14 cellular contexts compared by ENCODE assay signal in the genomic region with DNA sequence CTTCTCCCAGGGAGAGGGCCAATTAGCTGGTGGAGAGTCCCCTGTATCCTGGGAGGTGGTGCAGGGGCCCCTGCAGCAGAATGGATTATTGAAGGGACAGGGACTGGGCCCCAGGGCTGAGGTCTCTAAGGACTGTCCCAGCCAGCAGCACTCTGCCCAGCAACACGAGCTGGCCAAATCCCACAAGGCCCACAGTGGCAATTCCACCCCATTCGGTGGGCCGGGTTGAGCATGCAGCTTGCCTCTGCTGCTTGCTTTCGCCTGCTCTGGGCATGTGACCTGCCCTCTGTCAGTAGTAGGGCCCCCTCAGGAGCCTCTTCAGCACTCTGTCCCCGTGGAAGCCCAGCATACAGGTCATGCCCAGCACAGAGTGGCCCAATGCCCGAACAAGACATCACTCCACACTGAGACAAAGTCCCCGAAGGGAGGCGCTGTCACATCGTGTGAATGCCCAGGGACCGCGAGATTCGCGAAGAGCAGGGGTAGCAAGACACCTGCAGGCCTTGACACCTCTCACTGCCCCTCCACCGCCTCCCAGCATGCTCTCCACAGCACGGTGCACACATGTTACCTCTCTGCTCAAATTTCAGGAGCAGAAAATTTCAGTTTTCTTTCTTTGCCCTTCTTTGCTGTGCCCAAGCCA.
DNase-seq lines count a peak whose midpoint lies in the region; ATAC-seq and TF ChIP-seq lines count a peak whose summit lies in the region.
"Had no signal": no experiment of that assay in that cellular context is flagged by ENCODE, and none has a peak within 500 bp of the region (broad histone marks: within the 10 kb centered on the region; RNA-seq: fewer than 3 reads in every experiment).

No MANE protein-coding gene starts in this region.

- H3K27ac ChIP-seq in mucosa of rectum (ENCODE audit: low read depth in 2 of 2, low read length in 2 of 2) (peak overlapping the region; percentile 95 to 97), WERI-Rb-1 (no peak overlapping the region)

- H3K9me3 ChIP-seq in mucosa of rectum (ENCODE audit: control insufficient read depth in 2 of 2, low read length in 2 of 2) (no peaks in the 10 kb centered on the region), WERI-Rb-1 (ENCODE audit: severe bottlenecking) (no peaks in the 10 kb centered on the region)
- H3K9me3 ChIP-seq: BE2C had no signal

- DNase-seq in DMS53 treated with DMSO at 0.1 percent for 48 hours (lab: John Stamatoyannopoulos, UW; ENCODE audit: unreplicated experiment) (peak; percentile 87), NCI-H1436 (lab: John Stamatoyannopoulos, UW) (peak; percentile 80), RPMI8226 (peak; percentile 39), WERI-Rb-1 (no peak), cortex of kidney (lab: John Stamatoyannopoulos, UW) (no peak)
- DNase-seq: activated CD4-positive, alpha-beta T cell treated with anti-CD3 and anti-CD28 coated beads for 1 hour; activated naive CD8-positive, alpha-beta T cell treated with anti-CD3 and anti-CD28 coated beads, Interleukin-2, amount 10 ng/mL, durations not matched to agents 7 days and 5 days; BE2C; KG1; NCI-H446; stimulated activated CD4-positive, alpha-beta T cell treated with anti-CD3 and anti-CD28 coated beads, Interleukin-4, amount 100 ng/mL, for 1 hour had no signal

- ATAC-seq in GM18498 (IDR thresholded peaks at IDR 0.05; ENCODE audit: unreplicated experiment): no peak
- ATAC-seq in GM18520 (IDR thresholded peaks at IDR 0.05; ENCODE audit: unreplicated experiment): no peak

- peak overlapping the region in 1 of 2 donors; percentile 51 for H3K9ac ChIP-seq in mucosa of rectum (ENCODE audit: low read depth in 1 of 2, low read length in 2 of 2)

- TF ChIP-seq CTCF in WERI-Rb-1 (IDR thresholded peaks at IDR 0.05; ENCODE audit: low read depth, low read length): no peak

- H3K36me3 ChIP-seq in mucosa of rectum (ENCODE audit: control insufficient read depth in 2 of 2, insufficient read depth in 2 of 2, low read length in 2 of 2) (no peaks in the 10 kb centered on the region), WERI-Rb-1 (no peaks in the 10 kb centered on the region)
- H3K36me3 ChIP-seq: BE2C had no signal

- no peak overlapping the region for H3K4me3 ChIP-seq in mucosa of rectum (ENCODE audit: low read length in 2 of 2)
- H3K4me3 ChIP-seq in WERI-Rb-1 (ENCODE audit: low read depth, low read length): no peak overlapping the region

- H3K4me1 ChIP-seq in mucosa of rectum (ENCODE audit: control insufficient read depth in 2 of 2, insufficient read depth in 2 of 2, low read length in 2 of 2): peaks cover 8 to 28% of the 10 kb centered on the region in 2 donors
- H3K4me1 ChIP-seq: BE2C had no signal

- H3K27me3 ChIP-seq in mucosa of rectum (ENCODE audit: control insufficient read depth in 2 of 2, insufficient read depth in 2 of 2, low read length in 2 of 2) (no peaks in the 10 kb centered on the region), WERI-Rb-1 (ENCODE audit: insufficient read depth, low read depth, severe bottlenecking) (no peaks in the 10 kb centered on the region)
- H3K27me3 ChIP-seq: BE2C had no signal

Comparison
In these comparisons a context has a peak if more than half of its experiments do, and no peak if none do; other contexts are left out.
1. DNase-seq: peak in DMS53 treated with DMSO at 0.1 percent for 48 hours (single experiment), NCI-H1436 (single experiment) and RPMI8226 (single experiment); none in WERI-Rb-1 (single experiment) and cortex of kidney (single experiment).